In the genomic region with DNA sequence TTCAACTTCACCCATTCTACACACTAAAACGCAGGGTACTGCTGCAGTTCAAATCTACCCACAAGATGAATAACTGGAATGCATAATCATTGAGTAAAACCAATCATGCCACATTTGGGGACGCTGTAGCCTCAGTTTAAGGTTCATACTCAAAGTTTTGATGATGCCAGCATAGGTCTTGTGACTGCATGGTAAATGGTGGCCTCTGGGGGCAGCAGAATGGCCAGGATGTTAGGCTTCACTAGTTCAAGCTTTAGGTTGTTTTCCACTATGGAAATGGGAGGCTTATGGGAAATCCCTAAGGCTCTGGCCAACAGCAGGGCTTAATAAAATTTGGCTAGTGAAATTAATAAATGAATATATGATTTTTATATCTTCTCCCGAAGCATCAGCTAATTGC, we compare ENCODE assay signal across 8 cellular contexts.
A peak's percentile ranks its signal among the peaks of the same experiment; 100 is the strongest.
DNase-seq lines count a peak whose midpoint lies in the region; ATAC-seq and TF ChIP-seq lines count a peak whose summit lies in the region.

No MANE protein-coding gene starts in this region.

- peak; percentile 26 for TF ChIP-seq CTCF in cardiac muscle cell (IDR thresholded peaks at IDR 0.05; ENCODE audit: low read depth, low read length)
- peak in 5 of 12 donors; percentile 13 to 28 (median 22) for TF ChIP-seq CTCF in heart left ventricle (IDR thresholded peaks at IDR 0.05)
- peak; percentile 30; the same call in 1 of the 2 replicates for TF ChIP-seq CTCF in LNCAP (IDR thresholded peaks at IDR 0.05)
- TF ChIP-seq CTCF in upper lobe of right lung (IDR thresholded peaks at IDR 0.05) = peak; percentile 22
- no peak for TF ChIP-seq CTCF in testis (IDR thresholded peaks at IDR 0.05)

- WGBS in heart left ventricle, 4 donors = 86 to 90% (median 89%) methylated on average over 3 of the region's 3 CpGs
- 87 to 92% methylated on average over 3 of the region's 3 CpGs for WGBS in testis, 2 donors

- intact Hi-C loops in heart left ventricle (cut with DNase I) (loop anchor here in 1 of 10 donors (5.0 kb wide), 1 partner anchor 39 kb away; no protein-coding TSS in a partner anchor), upper lobe of right lung (cut with DNase I) (no loop called here), testis (cut with DNase I; ENCODE audit: low total_unique reads) (no loop called here)

- DNase-seq in cardiac muscle cell (ENCODE audit: low read depth in 1 of 2, low spot score in 1 of 2) (no peak), heart left ventricle (no peak), dermis microvascular lymphatic vessel endothelial cell (ENCODE audit: low read depth in 2 of 2) (peak; percentile 23 to 26), upper lobe of right lung (no peak), NCI-H510A treated with DMSO at 0.1 percent for 48 hours (lab: John Stamatoyannopoulos, UW) (no peak), testis (no peak)

- H3K27me3 ChIP-seq in cardiac muscle cell (no peaks in the 10 kb centered on the region), heart left ventricle (no peaks in the 10 kb centered on the region), upper lobe of right lung (no peaks in the 10 kb centered on the region), testis (no peaks in the 10 kb centered on the region)

- H3K4me3 ChIP-seq in cardiac muscle cell (no peak overlapping the region), heart left ventricle (no peak overlapping the region), upper lobe of right lung (no peak overlapping the region), testis (no peak overlapping the region)

- ATAC-seq in heart left ventricle = no peak
- ATAC-seq in upper lobe of right lung = peak; percentile 44
- ATAC-seq in GM21423 (IDR thresholded peaks at IDR 0.05; ENCODE audit: unreplicated experiment) = no peak

- H3K27ac ChIP-seq in cardiac muscle cell (no peak overlapping the region), heart left ventricle (no peak overlapping the region), upper lobe of right lung (no peak overlapping the region), testis (no peak overlapping the region)

- H3K4me1 ChIP-seq in cardiac muscle cell (ENCODE audit: low read depth) = peaks cover 4% of the 10 kb centered on the region
- no peaks in the 10 kb centered on the region for H3K4me1 ChIP-seq in heart left ventricle
- H3K4me1 ChIP-seq in upper lobe of right lung = no peaks in the 10 kb centered on the region
- no peaks in the 10 kb centered on the region for H3K4me1 ChIP-seq in testis

- H3K9me3 ChIP-seq in cardiac muscle cell (ENCODE audit: low read depth) (no peaks in the 10 kb centered on the region), heart left ventricle (no peaks in the 10 kb centered on the region), upper lobe of right lung (no peaks in the 10 kb centered on the region), testis (no peaks in the 10 kb centered on the region)

- no peaks in the 10 kb centered on the region for H3K36me3 ChIP-seq in cardiac muscle cell
- no peaks in the 10 kb centered on the region for H3K36me3 ChIP-seq in heart left ventricle
- no peaks in the 10 kb centered on the region for H3K36me3 ChIP-seq in upper lobe of right lung
- no peaks in the 10 kb centered on the region for H3K36me3 ChIP-seq in testis (ENCODE audit: low read depth, missing control alignments)

- no peak for TF ChIP-seq POLR2A in heart left ventricle (IDR thresholded peaks at IDR 0.05)
- TF ChIP-seq POLR2A in testis (IDR thresholded peaks at IDR 0.05) = no peak

Comparison
In these comparisons a context has a peak if more than half of its experiments do, and no peak if none do; other contexts are left out.
1. DNase-seq: peak in dermis microvascular lymphatic vessel endothelial cell (2 of 2); none in cardiac muscle cell (0 of 2), heart left ventricle (0 of 5), upper lobe of right lung (single experiment), NCI-H510A treated with DMSO at 0.1 percent for 48 hours (single experiment) and testis (single experiment).
2. CTCF ChIP-seq: peak in cardiac muscle cell (single experiment), LNCAP (single experiment) and upper lobe of right lung (single experiment); none in testis (0 of 3).